2 cellular contexts compared by ENCODE assay signal in genomic region chr6:44245912-44246662, GRCh38.
A peak's percentile ranks its signal among the peaks of the same experiment; 100 is the strongest.
TF ChIP-seq lines count a peak whose summit lies in the region.

No MANE protein-coding gene starts in this region.

TF ChIP-seq in GM23338, 12 proteins besides CTCF, POLR2A, EP300 and RAD21:
- TF ChIP-seq EZH2 (IDR thresholded peaks at IDR 0.05; ENCODE audit: low read depth, unreplicated experiment) (no peak), ZNF331 (CRISPR knock-in tag; IDR thresholded peaks at IDR 0.05; ENCODE audit: low read depth) (no peak), POLR2AphosphoS5 (IDR thresholded peaks at IDR 0.05; ENCODE audit: low read depth) (peak; percentile 47; the same call in 1 of the 2 replicates), ETS1 (IDR thresholded peaks at IDR 0.05) (no peak), CREB1 (CRISPR knock-in tag; IDR thresholded peaks at IDR 0.05; ENCODE audit: low read depth) (peak; percentile 89), ZNF114 (CRISPR knock-in tag; IDR thresholded peaks at IDR 0.05) (peak; percentile 54; the same call in 1 of the 2 replicates)

TF ChIP-seq in SK-N-SH, 30 proteins besides CTCF, POLR2A, EP300 and RAD21:
- 0 out of 2 replicates have a peak, but pooled peaks have one; percentile 37 for TF ChIP-seq FOXJ3 (CRISPR knock-in tag; IDR thresholded peaks at IDR 0.05)
- peak; percentile 28; the same call in 1 of the 2 replicates for TF ChIP-seq YY1 (IDR thresholded peaks at IDR 0.05; ENCODE audit: low read depth)
- TF ChIP-seq MAX (IDR thresholded peaks at IDR 0.05; ENCODE audit: low read depth) = peak; percentile 57
- TF ChIP-seq ELF1 (IDR thresholded peaks at IDR 0.05) = no peak
- no peak for TF ChIP-seq FOSL2 (IDR thresholded peaks at IDR 0.05; ENCODE audit: borderline replicate concordance, low read depth)
- TF ChIP-seq SIN3A (IDR thresholded peaks at IDR 0.05; ENCODE audit: borderline replicate concordance, low read depth, low read length) = 0 out of 2 replicates have a peak, but pooled peaks have one; percentile 67
- TF ChIP-seq NRF1 (IDR thresholded peaks at IDR 0.05; ENCODE audit: low read depth, low read length) = peak; percentile 35; the same call in 1 of the 2 replicates
- no peak for TF ChIP-seq USF2 (IDR thresholded peaks at IDR 0.05; ENCODE audit: borderline replicate concordance, low read depth, low read length)
- no peak for TF ChIP-seq MEF2A (IDR thresholded peaks at IDR 0.05; ENCODE audit: borderline replicate concordance, low read depth)
- TF ChIP-seq POLR2AphosphoS5 (IDR thresholded peaks at IDR 0.05; ENCODE audit: low read depth, low read length) = no peak; the same call in 1 of the 2 replicates
- TF ChIP-seq PBX3 (IDR thresholded peaks at IDR 0.05) = peak; percentile 86
- TF ChIP-seq EZH2phosphoT487 (IDR thresholded peaks at IDR 0.05; ENCODE audit: borderline replicate concordance, low read depth) = no peak
- no peak for TF ChIP-seq GABPA (IDR thresholded peaks at IDR 0.05; ENCODE audit: low read depth)
- peak; percentile 58 for TF ChIP-seq MXI1 (IDR thresholded peaks at IDR 0.05; ENCODE audit: low read depth, low read length)
- peak; percentile 74 for TF ChIP-seq TAF1 (IDR thresholded peaks at IDR 0.05; ENCODE audit: borderline replicate concordance, low read depth, low read length)
- TF ChIP-seq REST (IDR thresholded peaks at IDR 0.05; ENCODE audit: low read depth, low read length) = no peak
- TF ChIP-seq TEAD4 (IDR thresholded peaks at IDR 0.05; ENCODE audit: borderline replicate concordance, insufficient read depth) = no peak
- no peak for TF ChIP-seq SMC3 (IDR thresholded peaks at IDR 0.05; ENCODE audit: low read depth, low read length)
- TF ChIP-seq ZBTB33 (IDR thresholded peaks at IDR 0.05; ENCODE audit: borderline replicate concordance, low read depth) = 0 out of 2 replicates have a peak, but pooled peaks have one; percentile 31
- TF ChIP-seq CHD2 (IDR thresholded peaks at IDR 0.05; ENCODE audit: low read length, partially characterized antibody) = peak; percentile 96
- TF ChIP-seq FOXM1 (IDR thresholded peaks at IDR 0.05; ENCODE audit: low read depth) = no peak
